In genomic region chr13:86729206-86729605, GRCh38 we compare ENCODE assay signal across 21 cellular contexts.
DNase-seq lines count a peak whose midpoint lies in the region; ATAC-seq, FAIRE-seq and TF ChIP-seq lines count a peak whose summit lies in the region.
"Had no signal": no experiment of that assay in that cellular context is flagged by ENCODE, and none has a peak within 500 bp of the region (broad histone marks: within the 10 kb centered on the region; RNA-seq: fewer than 3 reads in every experiment).

No MANE protein-coding gene starts in this region.

- H3K56ac ChIP-seq in H9 (ENCODE audit: insufficient read length, low read depth, low read length), result no peak overlapping the region

- no peak for DNase-seq in H9
- peak; percentile 90 for DNase-seq in MV-4-11 (lab: John Stamatoyannopoulos, UW)
- peak; percentile 56 for DNase-seq in SIG-M5 (lab: John Stamatoyannopoulos, UW)
- DNase-seq in amniotic epithelial cell (ENCODE audit: low read depth), result peak; percentile 23
- DNase-seq in activated CD4-positive, alpha-beta memory T cell treated with anti-CD3 and anti-CD28 coated beads for 36 hours, result no peak
- no peak for DNase-seq in NCI-H345 treated with DMSO at 0.1 percent for 48 hours (lab: John Stamatoyannopoulos, UW; ENCODE audit: unreplicated experiment)
- no peak for DNase-seq in GM12891 (ENCODE audit: insufficient read length, low spot score)
- DNase-seq: C1 segment of cervical spinal cord, DMS79 treated with DMSO at 0.1 percent for 48 hours, HFFc6, NCI-H1092, NCI-H1694, NCI-H524 treated with DMSO at 0.1 percent for 48 hours, PC-3, T-helper 2 cell had no signal

- no peak for TF ChIP-seq POLR2A in GM12891 (IDR thresholded peaks at IDR 0.05; ENCODE audit: low read depth, low read length)

- H2BK20ac ChIP-seq in H9 (ENCODE audit: low read depth, low read length, poor library complexity, severe bottlenecking), result no peak overlapping the region

- H2BK5ac ChIP-seq in H9 (ENCODE audit: insufficient read length, low read length), result no peak overlapping the region

- no peaks in the 10 kb centered on the region for H3K4me1 Mint-ChIP-seq in H9
- no peaks in the 10 kb centered on the region for H3K4me1 Mint-ChIP-seq in activated CD4-positive, alpha-beta memory T cell treated with anti-CD3 and anti-CD28 coated beads for 36 hours (ENCODE audit: low read depth)
- H3K4me1 Mint-ChIP-seq: GM23338, IgD-negative memory B cell had no signal

- intact Hi-C loops in activated CD4-positive, alpha-beta memory T cell treated with anti-CD3 and anti-CD28 coated beads for 36 hours (cut with micrococcal nuclease), result no loop called here

- H3K27ac ChIP-seq in H9 (ENCODE audit: insufficient read length, low read depth, low read length), result no peak overlapping the region

- H3T11ph ChIP-seq in H9 (ENCODE audit: low read length), result no peak overlapping the region

- H3K27me3 Mint-ChIP-seq in H9 (ENCODE audit: low read depth), result no peaks in the 10 kb centered on the region
- H3K27me3 Mint-ChIP-seq in activated CD4-positive, alpha-beta memory T cell treated with anti-CD3 and anti-CD28 coated beads for 36 hours, result no peaks in the 10 kb centered on the region
- H3K27me3 Mint-ChIP-seq: IgD-negative memory B cell had no signal

- WGBS in H9 (ENCODE audit: extremely low coverage, insufficient read length, low lambda C conversion rate), result no CpG with 5 or more reads among the region's 2 CpGs

- H2BK12ac ChIP-seq in H9 (ENCODE audit: insufficient read length, low read depth, low read length), result no peak overlapping the region

- TF ChIP-seq CTCF in H9 (conservative IDR thresholded peaks at IDR 0.05), result no peak

- no peak for FAIRE-seq in GM12891 (lab: Jason Lieb, UNC)
- FAIRE-seq: G401.6, GM12878, GM18507 had no signal

- H2AK5ac ChIP-seq in H9 (ENCODE audit: insufficient read length, low read length), result no peak overlapping the region

- H3K27ac Mint-ChIP-seq in H9, result no peak overlapping the region
- no peak overlapping the region for H3K27ac Mint-ChIP-seq in activated CD4-positive, alpha-beta memory T cell treated with anti-CD3 and anti-CD28 coated beads for 36 hours
- H3K27ac Mint-ChIP-seq: GM23338, HFFc6, IgD-negative memory B cell had no signal

- no peak overlapping the region for H4K91ac ChIP-seq in H9 (ENCODE audit: insufficient read length, low read depth, low read length)

- no peaks in the 10 kb centered on the region for H3K23me2 ChIP-seq in H9 (ENCODE audit: insufficient read length, low read depth, low read length, poor library complexity, severe bottlenecking)

- no peaks in the 10 kb centered on the region for H3K9me3 ChIP-seq in H9 (ENCODE audit: control insufficient read depth, low read depth, low read length)

- no peaks in the 10 kb centered on the region for H3K79me2 ChIP-seq in H9 (ENCODE audit: insufficient read depth, low read length)

- H3K9me3 Mint-ChIP-seq in H9, result no peaks in the 10 kb centered on the region; a peak in 1 of 5 replicates
- peaks cover 13% of the 10 kb centered on the region for H3K9me3 Mint-ChIP-seq in activated CD4-positive, alpha-beta memory T cell treated with anti-CD3 and anti-CD28 coated beads for 36 hours
- H3K9me3 Mint-ChIP-seq: GM23338 had no signal

- no peak for ATAC-seq in GM19463 (IDR thresholded peaks at IDR 0.05; ENCODE audit: unreplicated experiment)
- ATAC-seq: GM12878, GM23338, PC-3 had no signal

- H4K5ac ChIP-seq in H9 (ENCODE audit: insufficient read length, low read depth, low read length), result no peak overlapping the region

- H3K4me2 ChIP-seq in H9 (ENCODE audit: insufficient read depth, insufficient read length, low read length), result no peak overlapping the region
- H3K4me2 ChIP-seq: GM23338 had no signal

- H2BK15ac ChIP-seq in H9 (ENCODE audit: low read depth, low read length), result no peak overlapping the region

- H3K9ac ChIP-seq in H9 (ENCODE audit: extremely low read depth, insufficient read length, low read length), result no peak overlapping the region

- H3K4me1 ChIP-seq in H9 (ENCODE audit: insufficient read depth, low read length), result no peaks in the 10 kb centered on the region

- no peak overlapping the region for H3K23ac ChIP-seq in H9 (ENCODE audit: insufficient read length, low read depth, low read length)

- no peak overlapping the region for H3K4ac ChIP-seq in H9 (ENCODE audit: low read depth, low read length)

- H3K14ac ChIP-seq in H9 (ENCODE audit: insufficient read depth, low read length), result no peak overlapping the region; the same call in 1 of the 2 replicates

- H3K79me1 ChIP-seq in H9 (ENCODE audit: insufficient read depth, low read depth, low read length, poor library complexity, severe bottlenecking), result no peaks in the 10 kb centered on the region

- no peaks in the 10 kb centered on the region for H3K36me3 Mint-ChIP-seq in H9 (ENCODE audit: insufficient read depth in 1 of 3, low read depth in 3 of 3)
- no peaks in the 10 kb centered on the region for H3K36me3 Mint-ChIP-seq in activated CD4-positive, alpha-beta memory T cell treated with anti-CD3 and anti-CD28 coated beads for 36 hours
- H3K36me3 Mint-ChIP-seq: IgD-negative memory B cell had no signal

- H4K8ac ChIP-seq in H9 (replicated peaks; ENCODE audit: insufficient read length, low read depth, low read length), result no peak overlapping the region

- CTCF ChIA-PET in activated CD4-positive, alpha-beta memory T cell treated with anti-CD3 and anti-CD28 coated beads for 36 hours (lab: Charles Lee), result no interaction called here

- H3K27me3 ChIP-seq in H9 (ENCODE audit: insufficient read depth, low read length), result no peaks in the 10 kb centered on the region

- H4K20me1 ChIP-seq in H9 (ENCODE audit: control insufficient read depth, insufficient read depth, insufficient read length), result no peaks in the 10 kb centered on the region

- no peak overlapping the region for H3K4me3 Mint-ChIP-seq in H9
- no peak overlapping the region for H3K4me3 Mint-ChIP-seq in activated CD4-positive, alpha-beta memory T cell treated with anti-CD3 and anti-CD28 coated beads for 36 hours
- H3K4me3 Mint-ChIP-seq: GM23338, HFFc6, IgD-negative memory B cell had no signal

- peak overlapping the region; percentile 45 for H2AFZ ChIP-seq in H9 (ENCODE audit: low read length)
- H2AFZ ChIP-seq: GM23338 had no signal

- no peak overlapping the region for H2BK120ac ChIP-seq in H9 (ENCODE audit: low read depth, low read length, poor library complexity, severe bottlenecking)

- no peak overlapping the region for H3K18ac ChIP-seq in H9 (ENCODE audit: insufficient read length, low read depth, low read length)

- POLR2A ChIA-PET in activated CD4-positive, alpha-beta memory T cell treated with anti-CD3 and anti-CD28 coated beads for 36 hours (lab: Charles Lee), result no interaction called here

TF ChIP-seq in GM12891, 5 proteins besides CTCF, POLR2A, EP300 and RAD21:
- TF ChIP-seq POU2F2 (IDR thresholded peaks at IDR 0.05; ENCODE audit: low read depth, low read length) (no peak), PAX5 (IDR thresholded peaks at IDR 0.05; ENCODE audit: insufficient read depth, low read length, severe bottlenecking) (no peak), SPI1 (IDR thresholded peaks at IDR 0.05; ENCODE audit: low read depth, low read length) (no peak), TAF1 (IDR thresholded peaks at IDR 0.05; ENCODE audit: low read depth, low read length) (no peak), POLR2AphosphoS5 (IDR thresholded peaks at IDR 0.05; ENCODE audit: low read depth, low read length) (no peak)

Comparison
In these comparisons a context has a peak if more than half of its experiments do, and no peak if none do; other contexts are left out.
1. DNase-seq: peak in MV-4-11 (single experiment), SIG-M5 (single experiment) and amniotic epithelial cell (single experiment); none in H9 (single experiment), activated CD4-positive, alpha-beta memory T cell treated with anti-CD3 and anti-CD28 coated beads for 36 hours (single experiment), NCI-H345 treated with DMSO at 0.1 percent for 48 hours (single experiment) and GM12891 (single experiment).